Comparison of ENCODE assay signal across 9 cellular contexts in genomic region chr17:39679521-39680192, GRCh38. TPM values are rescaled to one million over a fixed set of nuclear protein-coding genes. Genes with fewer than 3 reads are reported as not detected.
A peak's percentile ranks its signal among the peaks of the same experiment; 100 is the strongest.
DNase-seq lines count a peak whose midpoint lies in the region; ATAC-seq, FAIRE-seq and TF ChIP-seq lines count a peak whose summit lies in the region.
"Had no signal": no experiment of that assay in that cellular context is flagged by ENCODE, and none has a peak within 500 bp of the region (broad histone marks: within the 10 kb centered on the region; RNA-seq: fewer than 3 reads in every experiment).

No MANE protein-coding gene starts in this region.

- peak overlapping the region; percentile 11 for H3K4me3 ChIP-seq in WERI-Rb-1 (ENCODE audit: low read depth, low read length)
- no peak overlapping the region for H3K4me3 ChIP-seq in coronary artery
- H3K4me3 ChIP-seq in parathyroid adenoma (ENCODE audit: low read depth, low read length): no peak overlapping the region

- peak; percentile 88 for FAIRE-seq in GM12891 (lab: Jason Lieb, UNC)

- no peak for TF ChIP-seq CTCF in WERI-Rb-1 (IDR thresholded peaks at IDR 0.05; ENCODE audit: low read depth, low read length)
- TF ChIP-seq CTCF in coronary artery (IDR thresholded peaks at IDR 0.05): no peak
- no peak for TF ChIP-seq CTCF in parathyroid adenoma (IDR thresholded peaks at IDR 0.05)

- peak overlapping the region; percentile 96 for H3K27ac ChIP-seq in WERI-Rb-1
- peak overlapping the region; percentile 87 to 96 for H3K27ac ChIP-seq in coronary artery
- H3K27ac ChIP-seq in parathyroid adenoma: peak overlapping the region; percentile 91

- peaks cover 38% of the 10 kb centered on the region for H3K4me1 ChIP-seq in parathyroid adenoma

- H2AFZ ChIP-seq in parathyroid adenoma: no peak overlapping the region

- no peak for TF ChIP-seq POLR2A in GM12891 (IDR thresholded peaks at IDR 0.05; ENCODE audit: low read depth, low read length)

- ATAC-seq in GM18873 (IDR thresholded peaks at IDR 0.05; ENCODE audit: low FRiP score, unreplicated experiment): no peak
- ATAC-seq: Panc1 had no signal

- no peak overlapping the region for H3K9ac ChIP-seq in parathyroid adenoma

- H3K9me3 ChIP-seq in WERI-Rb-1 (ENCODE audit: severe bottlenecking): no peaks in the 10 kb centered on the region
- H3K9me3 ChIP-seq in parathyroid adenoma (ENCODE audit: control insufficient read depth, low read length): no peaks in the 10 kb centered on the region

- no peak for DNase-seq in GM12891 (ENCODE audit: insufficient read length, low spot score)
- DNase-seq in WERI-Rb-1: peak; percentile 81
- DNase-seq in coronary artery (ENCODE audit: low spot score): no peak
- no peak for DNase-seq in retina
- DNase-seq in NCI-H1092 treated with DMSO at 0.1 percent for 48 hours (lab: John Stamatoyannopoulos, UW): no peak
- DNase-seq in NCI-H510A (lab: John Stamatoyannopoulos, UW): no peak

- H3K36me3 ChIP-seq in WERI-Rb-1 (peaks cover 33% of the 10 kb centered on the region), parathyroid adenoma (ENCODE audit: control insufficient read depth, insufficient read depth, low read length) (no peaks in the 10 kb centered on the region)

- H3K27me3 ChIP-seq in WERI-Rb-1 (ENCODE audit: insufficient read depth, low read depth, severe bottlenecking) (no peaks in the 10 kb centered on the region), parathyroid adenoma (ENCODE audit: control insufficient read depth, insufficient read depth, low read length) (no peaks in the 10 kb centered on the region)

- no peaks in the 10 kb centered on the region for H3K79me2 ChIP-seq in parathyroid adenoma

- no peak overlapping the region for H3K4me2 ChIP-seq in parathyroid adenoma (ENCODE audit: low read length)

TF ChIP-seq in GM12891, 5 proteins besides CTCF, POLR2A, EP300 and RAD21:
- TF ChIP-seq TAF1 (IDR thresholded peaks at IDR 0.05; ENCODE audit: low read depth, low read length) (no peak), POU2F2 (IDR thresholded peaks at IDR 0.05; ENCODE audit: low read depth, low read length) (no peak), POLR2AphosphoS5 (IDR thresholded peaks at IDR 0.05; ENCODE audit: low read depth, low read length) (no peak), SPI1 (IDR thresholded peaks at IDR 0.05; ENCODE audit: low read depth, low read length) (no peak), PAX5 (IDR thresholded peaks at IDR 0.05; ENCODE audit: insufficient read depth, low read length, severe bottlenecking) (no peak)

RNA-seq across cellular contexts. Expression of gene PGAP3, which starts 8.2 kb away (rescaled TPM):
- 6.9 TPM for polyA plus RNA-seq in GM12891 (2012; ENCODE audit: low read depth, missing spikeins)

RNA-seq across cellular contexts. Expression of gene PNMT, which starts 11.4 kb away (rescaled TPM):
- not detected for polyA plus RNA-seq in GM12891 (2012; ENCODE audit: low read depth, missing spikeins)

RNA-seq across cellular contexts. Expression of gene TCAP, which starts 14.5 kb away (rescaled TPM):
- 0.53 TPM for polyA plus RNA-seq in GM12891 (2012; ENCODE audit: low read depth, missing spikeins)

RNA-seq across cellular contexts. Expression of gene ERBB2, which starts 20.2 kb away (rescaled TPM):
- 2.8 TPM for polyA plus RNA-seq in GM12891 (2012; ENCODE audit: low read depth, missing spikeins)

RNA-seq across cellular contexts. Expression of gene STARD3, which starts 42.7 kb away (rescaled TPM):
- 28.1 TPM for polyA plus RNA-seq in GM12891 (2012; ENCODE audit: low read depth, missing spikeins)
